7 cellular contexts compared by ENCODE assay signal in genomic region chr10:43396928-43397624, GRCh38. TPM values are rescaled to one million over a fixed set of nuclear protein-coding genes. Genes with fewer than 3 reads are reported as not detected.
DNase-seq lines count a peak whose midpoint lies in the region; ATAC-seq and TF ChIP-seq lines count a peak whose summit lies in the region.

No MANE protein-coding gene starts in this region.

- peak overlapping the region; percentile 92 to 99 (median 96) for H3K27ac Mint-ChIP-seq in immature natural killer cell

- peak overlapping the region; percentile 46 to 68 for H3K4me3 ChIP-seq in cardiac fibroblast (replicated peaks in 1 of 2; ENCODE audit: low read depth in 2 of 2, low read length in 2 of 2)
- peak overlapping the region; percentile 60 to 79 (median 72) for H3K4me3 ChIP-seq in spleen

- H3K27me3 Mint-ChIP-seq in immature natural killer cell (ENCODE audit: low read depth in 3 of 3) = peaks cover 9 to 30% (median 20%) of the 10 kb centered on the region in 3 donors

- H3K9me3 Mint-ChIP-seq in immature natural killer cell = no peaks in the 10 kb centered on the region

- H3K27ac ChIP-seq in VCaP (peak overlapping the region; percentile 99), spleen (peak overlapping the region; percentile 86 to 100 (median 98))

- ATAC-seq in GM18511 (IDR thresholded peaks at IDR 0.05; ENCODE audit: unreplicated experiment) (peak; percentile 90), HG02885 (IDR thresholded peaks at IDR 0.05; ENCODE audit: poor library complexity, unreplicated experiment) (peak; percentile 80)

- intact Hi-C loops in spleen (cut with DNase I; ENCODE audit: low total_unique reads) = no loop called here

- peak in 2 of 3 donors; percentile 39 to 57 for TF ChIP-seq POLR2A in spleen (IDR thresholded peaks at IDR 0.05)

- H3K27me3 ChIP-seq in spleen (replicated peaks in 1 of 7) = no peaks in the 10 kb centered on the region

- WGBS in spleen, 5 donors = 0 to 2% (median 1%) methylated on average over 51 to 70 of the region's 70 CpGs

- TF ChIP-seq CTCF in VCaP (conservative IDR thresholded peaks at IDR 0.05) (no peak), cardiac fibroblast (IDR thresholded peaks at IDR 0.05; ENCODE audit: low read depth, low read length) (no peak), spleen (IDR thresholded peaks at IDR 0.05 in 8 of 11, conservative IDR thresholded peaks at IDR 0.05 in 3 of 11) (peak in 2 of 11 experiments; percentile 9 to 10)

- peaks cover 0 to 53% (median 28%) of the 10 kb centered on the region in 6 donors for H3K36me3 ChIP-seq in spleen

- H3K4me3 Mint-ChIP-seq in immature natural killer cell = peak overlapping the region; percentile 89 to 99 (median 91)

- no peaks in the 10 kb centered on the region for H3K9me3 ChIP-seq in spleen

- H3K36me3 Mint-ChIP-seq in immature natural killer cell = peaks cover 13 to 20% (median 18%) of the 10 kb centered on the region in 3 donors

- H3K4me1 ChIP-seq in spleen = peaks cover 53 to 95% (median 90%) of the 10 kb centered on the region in 6 donors

- peak; percentile 70 to 82 for DNase-seq in NCI-H2081 (lab: John Stamatoyannopoulos, UW)
- DNase-seq in cardiac fibroblast (ENCODE audit: low read depth in 2 of 2) = peak; percentile 81 to 87
- DNase-seq in immature natural killer cell = peak; percentile 80 to 83 (median 83)
- peak; percentile 97 for DNase-seq in spleen

- peaks cover 81 to 90% of the 10 kb centered on the region in 2 donors for H3K4me1 Mint-ChIP-seq in immature natural killer cell

RNA-seq across cellular contexts. Expression of gene HNRNPF, which starts 11.9 kb away (rescaled TPM):
- 100 to 1,000 TPM; 184 to 274 (median 203) TPM for polyA plus RNA-seq in immature natural killer cell
- total RNA-seq in spleen = 100 to 1,000 TPM; 159 to 253 (median 206) TPM
- 100 to 1,000 TPM in 2 of 3 donors, 10 to 100 TPM in 1; 82.8 to 141 (median 116) TPM for polyA plus RNA-seq in spleen

RNA-seq across cellular contexts. Expression of gene FXYD4, which starts 25.6 kb away (rescaled TPM):
- polyA plus RNA-seq in immature natural killer cell (not detected), spleen (under 1 TPM in 1 of 3 donors, not detected in 2; 0.20 TPM)
- total RNA-seq in spleen = not detected

RNA-seq across cellular contexts. Expression of gene ZNF487, which starts 39.8 kb away (rescaled TPM):
- polyA plus RNA-seq in immature natural killer cell (10 to 100 TPM in 2 of 3 donors, 1 to 10 TPM in 1; 7.7 to 15.8 (median 13.0) TPM), spleen (1 to 10 TPM; 4.9 to 9.6 (median 7.0) TPM)
- 10 to 100 TPM in 2 of 7 donors, 1 to 10 TPM in 5; 5.8 to 12.1 (median 7.9) TPM for total RNA-seq in spleen

Comparison
In these comparisons a context has a peak if more than half of its experiments do, and no peak if none do; other contexts are left out.
1. Peak in every context shown above with its lines: DNase-seq, ATAC-seq, H3K4me3 ChIP-seq and H3K27ac ChIP-seq.